ENCODE assay signal across 8 cellular contexts in the genomic region with DNA sequence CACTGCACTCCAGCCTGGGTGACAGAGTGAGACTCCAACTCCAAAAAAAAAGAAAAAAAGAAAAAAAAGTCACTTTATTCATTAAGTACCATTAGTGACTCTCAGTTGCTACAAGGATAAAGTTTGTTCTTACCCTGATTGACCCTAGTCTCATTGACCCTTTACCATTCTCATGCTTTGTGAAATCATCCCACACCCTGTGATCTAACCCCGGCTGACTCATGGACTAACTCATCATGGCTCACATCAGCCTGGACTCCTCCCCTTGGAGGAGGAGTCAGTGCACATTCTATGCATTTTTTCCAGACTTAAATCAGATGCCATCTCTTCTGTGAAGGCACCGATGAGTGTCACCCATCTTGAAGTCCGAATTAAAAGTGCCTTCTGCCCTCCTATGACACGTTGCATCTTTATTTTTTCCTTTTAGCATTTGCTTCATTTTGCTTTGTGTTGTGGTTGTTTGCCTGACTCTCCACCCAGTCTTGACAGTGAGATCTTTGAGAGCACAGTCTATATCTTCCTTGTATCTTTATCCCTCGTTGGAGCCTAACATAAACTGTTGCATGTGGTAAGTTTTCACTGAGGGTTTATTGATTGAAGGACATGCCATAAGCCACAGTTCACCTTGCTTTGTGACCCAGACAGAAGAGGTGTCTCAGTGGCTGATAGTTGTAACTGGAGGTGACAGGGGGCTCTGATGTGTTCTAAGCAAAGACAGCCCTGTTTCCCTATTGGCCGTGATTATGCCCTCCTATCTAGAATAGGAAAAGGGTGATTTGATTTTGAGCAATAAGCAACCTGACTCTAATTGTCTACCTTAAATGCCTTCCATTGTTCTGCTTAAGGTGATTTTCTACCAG.
DNase-seq lines count a peak whose midpoint lies in the region; ATAC-seq, FAIRE-seq and TF ChIP-seq lines count a peak whose summit lies in the region.

No MANE protein-coding gene starts in this region.

- POLR2A ChIA-PET in SK-N-SH (lab: Yijun Ruan, JAX), result no interaction called here

- peaks cover 4% of the 10 kb centered on the region for H3K36me3 Mint-ChIP-seq in natural killer cell treated with Interleukin-12 subunit alpha and Interleukin-12 subunit beta and Interleukin-15 and Interleukin-18, amount 100 ng/mL, for 72 hours

- H3F3A ChIP-seq in SK-N-SH (replicated peaks; ENCODE audit: insufficient read depth), result peaks cover 5% of the 10 kb centered on the region

- FAIRE-seq in small intestine (lab: Jason Lieb, UNC), result no peak

- no peak overlapping the region for H3K4me3 ChIP-seq in SK-N-SH (ENCODE audit: low read depth in 2 of 2, low read length in 1 of 2)
- peak overlapping the region in 1 of 2 donors; percentile 15 for H3K4me3 ChIP-seq in cardiac fibroblast (replicated peaks in 1 of 2; ENCODE audit: low read depth in 2 of 2, low read length in 2 of 2)
- H3K4me3 ChIP-seq in small intestine (ENCODE audit: low read depth in 1 of 2, low read length in 2 of 2), result no peak overlapping the region

- H3K4me3 Mint-ChIP-seq in natural killer cell treated with Interleukin-12 subunit alpha and Interleukin-12 subunit beta and Interleukin-15 and Interleukin-18, amount 100 ng/mL, for 72 hours, result peak overlapping the region; percentile 72

- H3K36me3 ChIP-seq in SK-N-SH (replicated peaks in 1 of 2; ENCODE audit: control insufficient read depth in 1 of 2, insufficient read depth in 2 of 2, low read length in 1 of 2) (no peaks in the 10 kb centered on the region), small intestine (ENCODE audit: control insufficient read depth in 2 of 2, insufficient read depth in 2 of 2, low read length in 2 of 2) (no peaks in the 10 kb centered on the region)

- H3K27ac ChIP-seq in SK-N-SH (ENCODE audit: low read depth in 2 of 2, low read length in 1 of 2) (peak overlapping the region in 1 of 2 experiments; percentile 81; a peak in 2 of 4 replicates), small intestine (ENCODE audit: low read depth in 1 of 2, low read length in 1 of 2) (no peak overlapping the region)

- no peaks in the 10 kb centered on the region for H4K20me1 ChIP-seq in SK-N-SH (ENCODE audit: insufficient read depth)

- ATAC-seq in HG03060 (IDR thresholded peaks at IDR 0.05; ENCODE audit: low read depth, unreplicated experiment), result peak; percentile 37
- ATAC-seq in natural killer cell treated with Interleukin-12 subunit alpha and Interleukin-12 subunit beta and Interleukin-15 and Interleukin-18, amount 100 ng/mL, for 72 hours, result peak; percentile 90 to 93

- no peaks in the 10 kb centered on the region for H3K27me3 Mint-ChIP-seq in natural killer cell treated with Interleukin-12 subunit alpha and Interleukin-12 subunit beta and Interleukin-15 and Interleukin-18, amount 100 ng/mL, for 72 hours

- 1% methylated on average over 6 of the region's 6 CpGs for WGBS in SK-N-SH (ENCODE audit: low lambda C conversion rate)
- 69 to 78% (median 69%) methylated on average over 6 of the region's 6 CpGs for WGBS in small intestine, 3 donors

- peak overlapping the region; percentile 81 to 83 for H3K27ac Mint-ChIP-seq in natural killer cell treated with Interleukin-12 subunit alpha and Interleukin-12 subunit beta and Interleukin-15 and Interleukin-18, amount 100 ng/mL, for 72 hours

- no peak for TF ChIP-seq RAD21 in SK-N-SH (IDR thresholded peaks at IDR 0.05; ENCODE audit: low read length)

- H3K9ac ChIP-seq in SK-N-SH, result peak overlapping the region; percentile 48

- no peaks in the 10 kb centered on the region for H3K9me2 ChIP-seq in SK-N-SH

- CTCF ChIA-PET in SK-N-SH (lab: Yijun Ruan, JAX), result no interaction called here

- H3K4me1 ChIP-seq in SK-N-SH (ENCODE audit: control insufficient read depth in 1 of 2, insufficient read depth in 2 of 2, low read depth in 1 of 2, low read length in 1 of 2), result peaks cover 0 to 38% of the 10 kb centered on the region in 2 experiments; a peak in 2 of 4 replicates
- H3K4me1 ChIP-seq in small intestine (ENCODE audit: control insufficient read depth in 2 of 2, insufficient read depth in 1 of 2, low read depth in 1 of 2, low read length in 1 of 2), result no peaks in the 10 kb centered on the region

- H3K27me3 ChIP-seq in SK-N-SH (ENCODE audit: insufficient read depth), result no peaks in the 10 kb centered on the region
- no peaks in the 10 kb centered on the region for H3K27me3 ChIP-seq in small intestine (ENCODE audit: control insufficient read depth in 2 of 2, insufficient read depth in 2 of 2, low read length in 2 of 2)

- no peaks in the 10 kb centered on the region for H3K79me2 ChIP-seq in SK-N-SH (ENCODE audit: insufficient read depth)

- DNase-seq in Caki2 (ENCODE audit: low read depth) (peak; percentile 93), SK-N-SH (peak; percentile 7), cardiac fibroblast (ENCODE audit: low read depth in 2 of 2) (peak; percentile 89 to 99), NCI-H446 treated with DMSO at 0.1 percent for 48 hours (lab: John Stamatoyannopoulos, UW) (no peak), small intestine (no peak)
- no peak for DNase-seq in natural killer cell treated with Interleukin-12 subunit alpha and Interleukin-12 subunit beta and Interleukin-15 and Interleukin-18, amount 100 ng/mL, for 72 hours (ENCODE audit: low spot score)
- no peak for DNase-seq in NK-92 treated with Interleukin-12 subunit alpha and Interleukin-12 subunit beta, amount 100 ng/mL, for 24 hours (lab: John Stamatoyannopoulos, UW)

- peaks cover 27 to 29% of the 10 kb centered on the region in 2 donors for H3K4me1 Mint-ChIP-seq in natural killer cell treated with Interleukin-12 subunit alpha and Interleukin-12 subunit beta and Interleukin-15 and Interleukin-18, amount 100 ng/mL, for 72 hours (ENCODE audit: low read depth in 2 of 2)

- in situ Hi-C loops in Caki2 (cut with HindIII; ENCODE audit: low pct_unique_long_range_greater_than_20kb, low sequenced_read_pairs), result no loop called here

- H3K9me3 ChIP-seq in SK-N-SH, result no peaks in the 10 kb centered on the region
- H3K9me3 ChIP-seq in small intestine (ENCODE audit: control insufficient read depth, low read depth), result no peaks in the 10 kb centered on the region

- peak overlapping the region; percentile 61 for H2AFZ ChIP-seq in SK-N-SH (ENCODE audit: low read depth)

- TF ChIP-seq EP300 in SK-N-SH (IDR thresholded peaks at IDR 0.05; ENCODE audit: borderline replicate concordance in 1 of 2, low read depth in 1 of 2, low read length in 1 of 2), result peak in 1 of 2 experiments; percentile 29; a peak in 1 of 4 replicates

- TF ChIP-seq CTCF in SK-N-SH (IDR thresholded peaks at IDR 0.05) (no peak), cardiac fibroblast (IDR thresholded peaks at IDR 0.05; ENCODE audit: low read depth, low read length) (no peak)

- no peaks in the 10 kb centered on the region for H3K9me3 Mint-ChIP-seq in natural killer cell treated with Interleukin-12 subunit alpha and Interleukin-12 subunit beta and Interleukin-15 and Interleukin-18, amount 100 ng/mL, for 72 hours

- H3K4me2 ChIP-seq in SK-N-SH, result peak overlapping the region; percentile 50

TF ChIP-seq in SK-N-SH, 30 proteins besides CTCF, POLR2A, EP300 and RAD21 (continues in another document):
- TF ChIP-seq YY1 (IDR thresholded peaks at IDR 0.05; ENCODE audit: low read depth) (no peak), MXI1 (IDR thresholded peaks at IDR 0.05; ENCODE audit: low read depth, low read length) (no peak), CHD2 (IDR thresholded peaks at IDR 0.05; ENCODE audit: low read length, partially characterized antibody) (no peak), POLR2AphosphoS5 (IDR thresholded peaks at IDR 0.05; ENCODE audit: low read depth, low read length) (peak; percentile 21; the same call in 1 of the 2 replicates), SIN3A (IDR thresholded peaks at IDR 0.05; ENCODE audit: borderline replicate concordance, low read depth, low read length) (no peak), FOXM1 (IDR thresholded peaks at IDR 0.05; ENCODE audit: low read depth) (no peak), ELF1 (IDR thresholded peaks at IDR 0.05) (no peak), NRF1 (IDR thresholded peaks at IDR 0.05; ENCODE audit: low read depth, low read length) (no peak), NFIC (IDR thresholded peaks at IDR 0.05; ENCODE audit: borderline replicate concordance) (no peak), SMC3 (IDR thresholded peaks at IDR 0.05; ENCODE audit: low read depth, low read length) (no peak), JUND (IDR thresholded peaks at IDR 0.05) (peak; percentile 80), FOXJ3 (CRISPR knock-in tag; IDR thresholded peaks at IDR 0.05) (no peak), TAF1 (IDR thresholded peaks at IDR 0.05; ENCODE audit: borderline replicate concordance, low read depth, low read length) (no peak)
- TF ChIP-seq, protein P1, sequence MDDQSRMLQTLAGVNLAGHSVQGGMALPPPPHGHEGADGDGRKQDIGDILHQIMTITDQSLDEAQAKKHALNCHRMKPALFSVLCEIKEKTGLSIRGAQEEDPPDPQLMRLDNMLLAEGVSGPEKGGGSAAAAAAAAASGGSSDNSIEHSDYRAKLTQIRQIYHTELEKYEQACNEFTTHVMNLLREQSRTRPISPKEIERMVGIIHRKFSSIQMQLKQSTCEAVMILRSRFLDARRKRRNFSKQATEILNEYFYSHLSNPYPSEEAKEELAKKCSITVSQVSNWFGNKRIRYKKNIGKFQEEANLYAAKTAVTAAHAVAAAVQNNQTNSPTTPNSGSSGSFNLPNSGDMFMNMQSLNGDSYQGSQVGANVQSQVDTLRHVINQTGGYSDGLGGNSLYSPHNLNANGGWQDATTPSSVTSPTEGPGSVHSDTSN (IDR thresholded peaks at IDR 0.05), result peak; percentile 41
- TF ChIP-seq, protein P2, sequence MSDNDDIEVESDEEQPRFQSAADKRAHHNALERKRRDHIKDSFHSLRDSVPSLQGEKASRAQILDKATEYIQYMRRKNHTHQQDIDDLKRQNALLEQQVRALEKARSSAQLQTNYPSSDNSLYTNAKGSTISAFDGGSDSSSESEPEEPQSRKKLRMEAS (IDR thresholded peaks at IDR 0.05; ENCODE audit: low read depth), result peak; percentile 62; the same call in 1 of the 2 replicates
- TF ChIP-seq, protein P3, sequence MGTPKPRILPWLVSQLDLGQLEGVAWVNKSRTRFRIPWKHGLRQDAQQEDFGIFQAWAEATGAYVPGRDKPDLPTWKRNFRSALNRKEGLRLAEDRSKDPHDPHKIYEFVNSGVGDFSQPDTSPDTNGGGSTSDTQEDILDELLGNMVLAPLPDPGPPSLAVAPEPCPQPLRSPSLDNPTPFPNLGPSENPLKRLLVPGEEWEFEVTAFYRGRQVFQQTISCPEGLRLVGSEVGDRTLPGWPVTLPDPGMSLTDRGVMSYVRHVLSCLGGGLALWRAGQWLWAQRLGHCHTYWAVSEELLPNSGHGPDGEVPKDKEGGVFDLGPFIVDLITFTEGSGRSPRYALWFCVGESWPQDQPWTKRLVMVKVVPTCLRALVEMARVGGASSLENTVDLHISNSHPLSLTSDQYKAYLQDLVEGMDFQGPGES (IDR thresholded peaks at IDR 0.05; ENCODE audit: low read depth, low read length), result no peak

Comparison
In these comparisons a context has a peak if more than half of its experiments do, and no peak if none do; other contexts are left out.
1. DNase-seq: peak in Caki2 (single experiment), SK-N-SH (single experiment) and cardiac fibroblast (2 of 2); none in natural killer cell treated with Interleukin-12 subunit alpha and Interleukin-12 subunit beta and Interleukin-15 and Interleukin-18, amount 100 ng/mL, for 72 hours (single experiment), NCI-H446 treated with DMSO at 0.1 percent for 48 hours (single experiment), small intestine (single experiment) and NK-92 treated with Interleukin-12 subunit alpha and Interleukin-12 subunit beta, amount 100 ng/mL, for 24 hours (single experiment).